8 cellular contexts compared by ENCODE assay signal in genomic region chr21:42593007-42593814, GRCh38.
DNase-seq lines count a peak whose midpoint lies in the region; ATAC-seq and TF ChIP-seq lines count a peak whose summit lies in the region.

No MANE protein-coding gene starts in this region.

- H3K4me1 Mint-ChIP-seq in T-helper 17 cell: peaks cover 10% of the 10 kb centered on the region

- H3K27ac ChIP-seq in gastrocnemius medialis: no peak overlapping the region

- H3K36me3 Mint-ChIP-seq in T-helper 17 cell (ENCODE audit: low read depth): no peaks in the 10 kb centered on the region

- H3K4me3 Mint-ChIP-seq in T-helper 17 cell: no peak overlapping the region

- peaks cover 15% of the 10 kb centered on the region for H3K27me3 Mint-ChIP-seq in T-helper 17 cell

- no peaks in the 10 kb centered on the region for H3K36me3 ChIP-seq in gastrocnemius medialis

- H3K9me3 ChIP-seq in T-helper 17 cell (ENCODE audit: control insufficient read depth, low read length, poor library complexity, severe bottlenecking) (no peaks in the 10 kb centered on the region), gastrocnemius medialis (no peaks in the 10 kb centered on the region)

- intact Hi-C loops in gastrocnemius medialis (cut with DNase I; ENCODE audit: low total_unique reads): no loop called here

- H3K4me3 ChIP-seq in NB4 (ENCODE audit: low read depth, low read length) (no peak overlapping the region), gastrocnemius medialis (peak overlapping the region in 2 of 4 donors; percentile 9 to 36)

- no peaks in the 10 kb centered on the region for H3K4me1 ChIP-seq in gastrocnemius medialis

- TF ChIP-seq CTCF in NB4 (IDR thresholded peaks at IDR 0.05; ENCODE audit: low read depth, low read length): peak; percentile 69
- peak in 4 of 5 experiments; percentile 26 to 64 (median 53) for TF ChIP-seq CTCF in gastrocnemius medialis (IDR thresholded peaks at IDR 0.05 in 4 of 5, conservative IDR thresholded peaks at IDR 0.05 in 1 of 5)

- DNase-seq in ELR (ENCODE audit: low read depth) (peak; percentile 49), NB4 (ENCODE audit: low read depth) (peak; percentile 70), T-helper 17 cell (peak; percentile 35 to 66 (median 49)), amygdala (lab: John Stamatoyannopoulos, UW) (peak in 46 of 56 donors; percentile 10 to 78 (median 44)), hippocampal formation (lab: John Stamatoyannopoulos, UW) (peak; percentile 9 to 40), gastrocnemius medialis (peak; percentile 17 to 28)

- TF ChIP-seq POLR2A in NB4 (IDR thresholded peaks at IDR 0.05; ENCODE audit: extremely low read depth, insufficient read length) (no peak), gastrocnemius medialis (IDR thresholded peaks at IDR 0.05) (no peak)

- ATAC-seq in T-helper 17 cell (peak; percentile 82), gastrocnemius medialis (peak in 1 of 2 donors; percentile 42), GM21528 (IDR thresholded peaks at IDR 0.05; ENCODE audit: low FRiP score, unreplicated experiment) (no peak), HG02840 (IDR thresholded peaks at IDR 0.05; ENCODE audit: low FRiP score, unreplicated experiment) (no peak)

- H3K27me3 ChIP-seq in gastrocnemius medialis: peaks cover 0 to 18% (median 7%) of the 10 kb centered on the region in 3 donors

- in situ Hi-C loops in gastrocnemius medialis (cut with MboI; ENCODE audit: low sequenced_read_pairs in 4 of 4): loop anchor here in 2 of 4 donors (5.0 to 25.0 kb wide), 2 partner anchors 219 to 224 kb away; no protein-coding TSS in a partner anchor

- H3K27ac Mint-ChIP-seq in T-helper 17 cell: no peak overlapping the region
